Comparison of ENCODE assay signal across 19 cellular contexts in the genomic region with DNA sequence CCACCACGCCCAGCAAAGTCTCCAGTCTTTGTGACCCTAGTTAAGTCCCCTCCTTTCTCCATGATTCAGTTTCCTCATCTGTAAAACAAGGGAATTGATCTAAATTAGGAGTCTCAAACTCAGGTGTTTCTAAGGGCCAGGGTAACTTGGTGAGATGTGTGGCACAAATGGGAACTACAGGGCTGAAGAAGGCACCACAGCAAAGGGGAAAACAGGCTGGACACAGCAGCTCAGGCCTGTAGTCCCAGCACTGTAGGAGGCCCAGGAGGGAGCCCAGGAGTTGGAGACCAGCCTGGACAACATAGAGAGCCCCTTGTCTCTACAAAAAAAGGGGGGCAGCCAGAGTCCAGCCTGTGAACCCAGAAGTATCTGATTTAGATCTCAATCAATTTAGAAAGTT. TPM values are rescaled to one million over a fixed set of nuclear protein-coding genes. Genes with fewer than 3 reads are reported as not detected.
DNase-seq lines count a peak whose midpoint lies in the region; ATAC-seq, FAIRE-seq and TF ChIP-seq lines count a peak whose summit lies in the region.
"Had no signal": no experiment of that assay in that cellular context is flagged by ENCODE, and none has a peak within 500 bp of the region (broad histone marks: within the 10 kb centered on the region; RNA-seq: fewer than 3 reads in every experiment).

No MANE protein-coding gene starts in this region.

- no peaks in the 10 kb centered on the region for H4K20me1 ChIP-seq in HepG2 (ENCODE audit: insufficient read depth, low read length)
- H4K20me1 ChIP-seq: BLaER1 treated with 17β-estradiol and CSF1 and Interleukin-3, amounts not matched to agents 10 nM and 100 nM had no signal

- FAIRE-seq in HepG2 (lab: Jason Lieb, UNC) (no peak), kidney (lab: Jason Lieb, UNC) (no peak)
- FAIRE-seq: A549, HTR-8/SVneo had no signal

- 82% methylated on average over 1 of the region's 1 CpG for WGBS in HepG2 (ENCODE audit: low lambda C conversion rate)
- WGBS in right lobe of liver (ENCODE audit: insufficient coverage, low coverage, low lambda C conversion rate, missing lambda C conversion rate) = 42% methylated on average over 1 of the region's 1 CpG

- TF ChIP-seq POLR2A in HepG2 (IDR thresholded peaks at IDR 0.05; ENCODE audit: insufficient read depth in 1 of 2, low read depth in 2 of 2, low read length in 2 of 2) (no peak), right lobe of liver (IDR thresholded peaks at IDR 0.05) (no peak)

- no peak overlapping the region for H2AFZ ChIP-seq in HepG2 (ENCODE audit: low read length)

- no peaks in the 10 kb centered on the region for H3K36me3 ChIP-seq in HepG2 (replicated peaks in 1 of 2; ENCODE audit: control insufficient read depth in 1 of 2, insufficient read depth in 2 of 2, low read length in 2 of 2)
- no peaks in the 10 kb centered on the region for H3K36me3 ChIP-seq in right lobe of liver
- H3K36me3 ChIP-seq in kidney (ENCODE audit: control insufficient read depth in 1 of 2, insufficient read depth in 2 of 2, low read length in 2 of 2) = no peaks in the 10 kb centered on the region
- no peaks in the 10 kb centered on the region for H3K36me3 ChIP-seq in brain microvascular endothelial cell (replicated peaks)
- H3K36me3 ChIP-seq: BLaER1 treated with 17β-estradiol and CSF1 and Interleukin-3, amounts not matched to agents 10 nM and 100 nM; HAP-1 had no signal

- TF ChIP-seq CTCF in HepG2 (CRISPR knock-in tag; IDR thresholded peaks at IDR 0.05) = no peak
- no peak for TF ChIP-seq CTCF in right lobe of liver (IDR thresholded peaks at IDR 0.05)
- no peak for TF ChIP-seq CTCF in kidney (IDR thresholded peaks at IDR 0.05; ENCODE audit: borderline replicate concordance, extremely low read depth, insufficient read depth)
- no peak for TF ChIP-seq CTCF in brain microvascular endothelial cell (IDR thresholded peaks at IDR 0.05; ENCODE audit: low read depth, low read length, missing control alignments)

- ATAC-seq in HepG2 = peak; percentile 75; the same call in 2 of the 3 replicates
- ATAC-seq in right lobe of liver = no peak
- ATAC-seq: CD8-positive, alpha-beta T cell had no signal

- DNase-seq in HepG2 (ENCODE audit: low spot score) = no peak
- no peak for DNase-seq in right lobe of liver
- peak; percentile 16 for DNase-seq in HEK293T (ENCODE audit: extremely low spot score)
- peak; percentile 10 for DNase-seq in kidney
- DNase-seq in putamen (ENCODE audit: low spot score) = no peak
- no peak for DNase-seq in NCI-H1092 treated with DMSO at 0.1 percent for 48 hours (lab: John Stamatoyannopoulos, UW)
- no peak for DNase-seq in brain microvascular endothelial cell
- no peak for DNase-seq in AG20443 (ENCODE audit: low spot score)
- DNase-seq: Calu3; CD8-positive, alpha-beta T cell; DND-41; EL; HFFc6; KG1 had no signal

- TF ChIP-seq EP300 in HepG2 (IDR thresholded peaks at IDR 0.05; ENCODE audit: low read depth in 2 of 2, low read length in 2 of 2) (no peak), HepG2 (CRISPR knock-in tag; IDR thresholded peaks at IDR 0.05; ENCODE audit: borderline replicate concordance) (no peak)

- intact Hi-C loops in HepG2 (cut with micrococcal nuclease; ENCODE audit: unreplicated experiment) = no loop called here
- intact Hi-C loops in right lobe of liver (cut with DNase I) = no loop called here
- intact Hi-C loops in kidney (cut with DNase I) = no loop called here

- CTCF ChIA-PET in HepG2 (lab: Yijun Ruan, JAX; ENCODE audit: low intra/inter-chr PET ratio, low total read pairs) (no interaction called here), HEK293T (lab: Yijun Ruan, JAX) (no interaction called here)

- no peak overlapping the region for H3K4me3 ChIP-seq in HepG2 (replicated peaks in 1 of 3; ENCODE audit: insufficient read depth in 1 of 3, low read depth in 2 of 3, low read length in 3 of 3)
- H3K4me3 ChIP-seq in right lobe of liver = no peak overlapping the region
- H3K4me3 ChIP-seq in kidney (ENCODE audit: low read length in 2 of 2) = no peak overlapping the region
- no peak overlapping the region for H3K4me3 ChIP-seq in brain microvascular endothelial cell (ENCODE audit: low read depth, low read length)
- H3K4me3 ChIP-seq: A549; BLaER1 treated with 17β-estradiol and CSF1 and Interleukin-3, amounts not matched to agents 10 nM and 100 nM; HAP-1 had no signal

- TF ChIP-seq RAD21 in HepG2 (CRISPR knock-in tag; IDR thresholded peaks at IDR 0.05) = no peak

- no peaks in the 10 kb centered on the region for H3K79me2 ChIP-seq in HepG2 (ENCODE audit: insufficient read depth, low read length)

- H3K4me1 ChIP-seq in HepG2 (ENCODE audit: insufficient read depth, low read length) (peaks cover 14% of the 10 kb centered on the region), right lobe of liver (no peaks in the 10 kb centered on the region), kidney (ENCODE audit: control insufficient read depth in 1 of 2, insufficient read depth in 1 of 2, low read depth in 1 of 2, low read length in 2 of 2) (no peaks in the 10 kb centered on the region)
- H3K4me1 ChIP-seq: A549; BLaER1 treated with 17β-estradiol and CSF1 and Interleukin-3, amounts not matched to agents 10 nM and 100 nM had no signal

- no peak overlapping the region for H3K9ac ChIP-seq in HepG2 (ENCODE audit: insufficient read depth, low read depth, low read length)
- H3K9ac ChIP-seq in kidney (ENCODE audit: low read length in 2 of 2) = no peak overlapping the region
- H3K9ac ChIP-seq: BLaER1 treated with 17β-estradiol and CSF1 and Interleukin-3, amounts not matched to agents 10 nM and 100 nM had no signal

- no peak overlapping the region for H3K27ac ChIP-seq in HepG2 (ENCODE audit: extremely low read length, insufficient read depth, low read length)
- H3K27ac ChIP-seq in right lobe of liver = no peak overlapping the region
- no peak overlapping the region for H3K27ac ChIP-seq in kidney (ENCODE audit: low read depth in 2 of 2, low read length in 2 of 2)
- H3K27ac ChIP-seq in brain microvascular endothelial cell = no peak overlapping the region
- H3K27ac ChIP-seq: 22Rv1; A549; BLaER1 treated with 17β-estradiol and CSF1 and Interleukin-3, amounts not matched to agents 10 nM and 100 nM had no signal

- H3K9me3 ChIP-seq in HepG2 (ENCODE audit: low read length) (no peaks in the 10 kb centered on the region), right lobe of liver (no peaks in the 10 kb centered on the region), kidney (ENCODE audit: control insufficient read depth in 1 of 2, low read length in 2 of 2) (no peaks in the 10 kb centered on the region)
- H3K9me3 ChIP-seq: A549; BLaER1 treated with 17β-estradiol and CSF1 and Interleukin-3, amounts not matched to agents 10 nM and 100 nM; HAP-1 had no signal

- H3K4me2 ChIP-seq in HepG2 (ENCODE audit: low read depth, low read length) = no peak overlapping the region
- H3K4me2 ChIP-seq: A549; BLaER1 treated with 17β-estradiol and CSF1 and Interleukin-3, amounts not matched to agents 10 nM and 100 nM had no signal

- POLR2A ChIA-PET in HepG2 (lab: Yijun Ruan, JAX) = no interaction called here
- POLR2A ChIA-PET in HEK293T (lab: Yijun Ruan, JAX) = interaction anchor here (3.2 kb wide), 1 partner anchor 15 kb away, joined by 10 read pairs; a partner anchor contains a TSS

- in situ Hi-C loops in HepG2 (cut with HindIII; ENCODE audit: extremely low pct_ligation_motif_present, low pct_unique_long_range_greater_than_20kb) = no loop called here
- in situ Hi-C loops in brain microvascular endothelial cell (cut with HindIII; ENCODE audit: low pct_ligation_motif_present, low sequenced_read_pairs) = no loop called here

- H3K27me3 ChIP-seq in HepG2 (ENCODE audit: control insufficient read depth in 1 of 2, insufficient read depth in 2 of 2, low read length in 2 of 2) (no peaks in the 10 kb centered on the region), right lobe of liver (no peaks in the 10 kb centered on the region), brain microvascular endothelial cell (replicated peaks) (no peaks in the 10 kb centered on the region)
- H3K27me3 ChIP-seq: BLaER1 treated with 17β-estradiol and CSF1 and Interleukin-3, amounts not matched to agents 10 nM and 100 nM had no signal

- no TSS peak for BruUV-seq in HepG2 (replicated peaks; lab: Mats Ljungman, UMichigan)

RNA-seq across cellular contexts. Expression of a gene that starts 15.6 kb away (rescaled TPM):
- total RNA-seq in HepG2 (2016; rRNA removed; fragmentation: Illumina TruSeq; extraction: Trizol) (30.4 and 30.5 TPM in 2 replicates), right lobe of liver (10 to 100 TPM in 4 of 6 experiments, 1 to 10 TPM in 2; 7.4 to 18.8 (median 11.5) TPM), kidney (40.9 TPM)
- 6.2 and 6.9 TPM in 2 replicates for total RNA-seq in HepG2 (2016; cell fraction: cytosol; rRNA removed; fragmentation: Illumina TruSeq; extraction: Trizol; ENCODE audit: low read depth)
- total RNA-seq in HepG2 (2016; cell fraction: insoluble cytoplasmic fraction; rRNA removed; fragmentation: Illumina TruSeq; extraction: Trizol) = 28.0 and 31.0 TPM in 2 replicates
- total RNA-seq in HepG2 (2016; cell fraction: membrane; rRNA removed; fragmentation: Illumina TruSeq; extraction: Trizol) = 20.4 and 21.7 TPM in 2 replicates
- total RNA-seq in HepG2 (2016; cell fraction: nucleus; rRNA removed; fragmentation: Illumina TruSeq; extraction: Trizol) = 32.1 and 34.3 TPM in 2 replicates
- polyA plus RNA-seq in HepG2 (2011; rRNA removed) (24.9 and 26.6 TPM in 2 replicates), kidney (ENCODE audit: insufficient read depth, low read depth, low replicate concordance) (33.3 TPM)
- polyA plus RNA-seq in HepG2 (2011; cell fraction: cytosol; rRNA removed) = 16.9 and 18.6 TPM in 2 replicates
- 45.4 and 58.3 TPM in 2 replicates for polyA plus RNA-seq in HepG2 (2011; cell fraction: nucleus; rRNA removed)
- polyA plus RNA-seq in HepG2 (2012) = 25.7 and 29.3 TPM in 2 replicates
- 3.1 and 3.4 TPM in 2 replicates for polyA plus RNA-seq in HepG2 (2016; cell fraction: cytosol; fragmentation: Illumina TruSeq; extraction: Trizol; ENCODE audit: low read depth)
- 32.9 and 37.5 TPM in 2 replicates for polyA plus RNA-seq in HepG2 (2016; cell fraction: insoluble cytoplasmic fraction; fragmentation: Illumina TruSeq; extraction: Trizol; ENCODE audit: low read depth)
- polyA plus RNA-seq in HepG2 (2016; cell fraction: membrane; fragmentation: Illumina TruSeq; extraction: Trizol; ENCODE audit: low read depth) = 11.6 and 11.7 TPM in 2 replicates
- polyA plus RNA-seq in HepG2 (2016; cell fraction: nucleus; fragmentation: Illumina TruSeq; extraction: Trizol; ENCODE audit: insufficient read depth, low read depth) = 45.6 and 49.3 TPM in 2 replicates
- polyA minus RNA-seq in HepG2 (2011; rRNA and poly(A)+ RNA removed; ENCODE audit: low replicate concordance) = 47.7 and 108 TPM in 2 replicates
- 27.9 and 30.8 TPM in 2 replicates for polyA minus RNA-seq in HepG2 (2011; cell fraction: cytosol; rRNA and poly(A)+ RNA removed)
- 54.1 and 54.8 TPM in 2 replicates for polyA minus RNA-seq in HepG2 (2011; cell fraction: nucleus; rRNA and poly(A)+ RNA removed)

RNA-seq across cellular contexts. Expression of a gene that starts 37.7 kb away (rescaled TPM):
- total RNA-seq in HepG2 (2016; rRNA removed; fragmentation: Illumina TruSeq; extraction: Trizol) = 94.8 and 98.8 TPM in 2 replicates
- total RNA-seq in HepG2 (2016; cell fraction: cytosol; rRNA removed; fragmentation: Illumina TruSeq; extraction: Trizol; ENCODE audit: low read depth) = 58.6 and 75.0 TPM in 2 replicates
- total RNA-seq in HepG2 (2016; cell fraction: insoluble cytoplasmic fraction; rRNA removed; fragmentation: Illumina TruSeq; extraction: Trizol) = 87.5 and 109 TPM in 2 replicates
- 55.1 and 58.3 TPM in 2 replicates for total RNA-seq in HepG2 (2016; cell fraction: membrane; rRNA removed; fragmentation: Illumina TruSeq; extraction: Trizol)
- 52.6 and 55.8 TPM in 2 replicates for total RNA-seq in HepG2 (2016; cell fraction: nucleus; rRNA removed; fragmentation: Illumina TruSeq; extraction: Trizol)
- 39.1 and 59.0 TPM in 2 replicates for polyA plus RNA-seq in HepG2 (2011; rRNA removed)
- polyA plus RNA-seq in HepG2 (2011; cell fraction: cytosol; rRNA removed) = 41.9 and 50.0 TPM in 2 replicates
- polyA plus RNA-seq in HepG2 (2011; cell fraction: nucleus; rRNA removed) = 16.2 and 19.6 TPM in 2 replicates
- polyA plus RNA-seq in HepG2 (2012) = 50.6 and 61.7 TPM in 2 replicates
- 44.0 and 51.8 TPM in 2 replicates for polyA plus RNA-seq in HepG2 (2016; cell fraction: cytosol; fragmentation: Illumina TruSeq; extraction: Trizol; ENCODE audit: low read depth)
- 98.2 and 115 TPM in 2 replicates for polyA plus RNA-seq in HepG2 (2016; cell fraction: insoluble cytoplasmic fraction; fragmentation: Illumina TruSeq; extraction: Trizol; ENCODE audit: low read depth)
- 42.6 and 42.8 TPM in 2 replicates for polyA plus RNA-seq in HepG2 (2016; cell fraction: membrane; fragmentation: Illumina TruSeq; extraction: Trizol; ENCODE audit: low read depth)
- polyA plus RNA-seq in HepG2 (2016; cell fraction: nucleus; fragmentation: Illumina TruSeq; extraction: Trizol; ENCODE audit: insufficient read depth, low read depth) = 76.3 and 79.7 TPM in 2 replicates
- polyA minus RNA-seq in HepG2 (2011; rRNA and poly(A)+ RNA removed; ENCODE audit: low replicate concordance) = 28.2 and 51.0 TPM in 2 replicates
- polyA minus RNA-seq in HepG2 (2011; cell fraction: cytosol; rRNA and poly(A)+ RNA removed) = 38.0 and 41.7 TPM in 2 replicates
- polyA minus RNA-seq in HepG2 (2011; cell fraction: nucleus; rRNA and poly(A)+ RNA removed) = 37.7 and 41.8 TPM in 2 replicates
- total RNA-seq in right lobe of liver = 10 to 100 TPM; 24.2 to 34.7 (median 26.5) TPM
- total RNA-seq in kidney = 46.5 TPM
- 93.3 TPM for polyA plus RNA-seq in kidney (ENCODE audit: insufficient read depth, low read depth, low replicate concordance)

Comparison
In these comparisons a context has a peak if more than half of its experiments do, and no peak if none do; other contexts are left out.
1. DNase-seq: peak in HEK293T (single experiment) and kidney (single experiment); none in HepG2 (single experiment), right lobe of liver (0 of 3), putamen (single experiment), NCI-H1092 treated with DMSO at 0.1 percent for 48 hours (single experiment), brain microvascular endothelial cell (single experiment) and AG20443 (single experiment).